In genomic region chr3:155978324-155978723, GRCh38 we compare ENCODE assay signal across 18 cellular contexts.
A peak's percentile ranks its signal among the peaks of the same experiment; 100 is the strongest.
DNase-seq lines count a peak whose midpoint lies in the region; ATAC-seq and TF ChIP-seq lines count a peak whose summit lies in the region.
"Had no signal": no experiment of that assay in that cellular context is flagged by ENCODE, and none has a peak within 500 bp of the region (broad histone marks: within the 10 kb centered on the region; RNA-seq: fewer than 3 reads in every experiment).

No MANE protein-coding gene starts in this region.

- TF ChIP-seq POLR2A in tibial nerve (IDR thresholded peaks at IDR 0.05), result no peak

- DNase-seq in ELR (ENCODE audit: low read depth) (peak; percentile 22), RWPE1 (ENCODE audit: low spot score) (no peak), fibroblast of villous mesenchyme (ENCODE audit: low read depth) (no peak), NCI-H774 (lab: John Stamatoyannopoulos, UW) (no peak), tibial nerve (ENCODE audit: low spot score in 2 of 2) (no peak)
- DNase-seq in activated T-cell treated with anti-CD3 and anti-CD28 coated beads, Interleukin-2, amount 50 U/mL, for 72 hours, result no peak
- DNase-seq: activated CD4-positive, alpha-beta T cell treated with anti-CD3 and anti-CD28 coated beads for 36 hours; activated naive CD8-positive, alpha-beta T cell treated with anti-CD3 and anti-CD28 coated beads, Interleukin-2, amount 50 U/mL, for 24 hours; activated T-cell treated with anti-CD3 and anti-CD28 coated beads, Interleukin-2, amount 50 U/mL, for 1 hour; C1 segment of cervical spinal cord; dermis blood vessel endothelial cell; gastrocnemius medialis; islet precursor cell; NCI-H2029; T-helper 1 cell had no signal

- no peaks in the 10 kb centered on the region for H3K9me3 ChIP-seq in tibial nerve
- H3K9me3 ChIP-seq: gastrocnemius medialis, prostate gland had no signal

- no peak overlapping the region for H3K4me3 Mint-ChIP-seq in activated T-cell treated with anti-CD3 and anti-CD28 coated beads, Interleukin-2, amount 50 U/mL, for 72 hours
- H3K4me3 Mint-ChIP-seq: activated CD4-positive, alpha-beta T cell treated with anti-CD3 and anti-CD28 coated beads for 36 hours; activated naive CD8-positive, alpha-beta T cell treated with anti-CD3 and anti-CD28 coated beads, Interleukin-2, amount 50 U/mL, for 24 hours had no signal

- no peak overlapping the region for H3K27ac Mint-ChIP-seq in activated T-cell treated with anti-CD3 and anti-CD28 coated beads, Interleukin-2, amount 50 U/mL, for 72 hours
- H3K27ac Mint-ChIP-seq: activated CD4-positive, alpha-beta T cell treated with anti-CD3 and anti-CD28 coated beads for 36 hours; activated naive CD8-positive, alpha-beta T cell treated with anti-CD3 and anti-CD28 coated beads, Interleukin-2, amount 50 U/mL, for 24 hours had no signal

- H3K9me3 Mint-ChIP-seq in activated T-cell treated with anti-CD3 and anti-CD28 coated beads, Interleukin-2, amount 50 U/mL, for 72 hours, result no peaks in the 10 kb centered on the region
- H3K9me3 Mint-ChIP-seq: activated naive CD8-positive, alpha-beta T cell treated with anti-CD3 and anti-CD28 coated beads, Interleukin-2, amount 50 U/mL, for 24 hours had no signal

- no peaks in the 10 kb centered on the region for H3K27me3 ChIP-seq in tibial nerve
- H3K27me3 ChIP-seq: gastrocnemius medialis had no signal

- no peaks in the 10 kb centered on the region for H3K27me3 Mint-ChIP-seq in activated T-cell treated with anti-CD3 and anti-CD28 coated beads, Interleukin-2, amount 50 U/mL, for 72 hours (ENCODE audit: low read depth)
- H3K27me3 Mint-ChIP-seq: activated CD4-positive, alpha-beta T cell treated with anti-CD3 and anti-CD28 coated beads for 36 hours; activated naive CD8-positive, alpha-beta T cell treated with anti-CD3 and anti-CD28 coated beads, Interleukin-2, amount 50 U/mL, for 24 hours had no signal

- H3K4me1 Mint-ChIP-seq in activated T-cell treated with anti-CD3 and anti-CD28 coated beads, Interleukin-2, amount 50 U/mL, for 72 hours (ENCODE audit: low read depth), result no peaks in the 10 kb centered on the region
- H3K4me1 Mint-ChIP-seq: activated CD4-positive, alpha-beta T cell treated with anti-CD3 and anti-CD28 coated beads for 36 hours; activated naive CD8-positive, alpha-beta T cell treated with anti-CD3 and anti-CD28 coated beads, Interleukin-2, amount 50 U/mL, for 24 hours had no signal

- H3K36me3 ChIP-seq in tibial nerve, result no peaks in the 10 kb centered on the region
- H3K36me3 ChIP-seq: gastrocnemius medialis, prostate gland had no signal

- no peak for TF ChIP-seq EP300 in tibial nerve (IDR thresholded peaks at IDR 0.05)

- CTCF ChIA-PET in RWPE1 (lab: Yijun Ruan, JAX), result interaction anchor here (0.7 to 1.0 kb wide), 2 partner anchors 12 to 265 kb away, joined by 3 to 4 read pairs; no protein-coding TSS in a partner anchor

- H3K4me3 ChIP-seq in fibroblast of villous mesenchyme (ENCODE audit: low read depth, low read length) (no peak overlapping the region), tibial nerve (no peak overlapping the region)
- H3K4me3 ChIP-seq: gastrocnemius medialis, prostate gland had no signal

- ATAC-seq in GM18867 (IDR thresholded peaks at IDR 0.05; ENCODE audit: unreplicated experiment), result no peak
- no peak for ATAC-seq in activated T-cell treated with anti-CD3 and anti-CD28 coated beads, Interleukin-2, amount 50 U/mL, for 72 hours (replicated peaks in 1 of 2)
- ATAC-seq: activated CD4-positive, alpha-beta T cell treated with anti-CD3 and anti-CD28 coated beads for 36 hours; activated naive CD8-positive, alpha-beta T cell treated with anti-CD3 and anti-CD28 coated beads, Interleukin-2, amount 50 U/mL, for 24 hours; gastrocnemius medialis had no signal

- POLR2A ChIA-PET in RWPE1 (lab: Yijun Ruan, JAX; ENCODE audit: low non-redundant PET), result no interaction called here

- TF ChIP-seq CTCF in 22Rv1 (IDR thresholded peaks at IDR 0.05) (peak; percentile 42), RWPE1 (conservative IDR thresholded peaks at IDR 0.05; ENCODE audit: low read depth) (peak; percentile 20), fibroblast of villous mesenchyme (IDR thresholded peaks at IDR 0.05; ENCODE audit: insufficient read depth, low read depth, low read length) (peak; percentile 40), tibial nerve (IDR thresholded peaks at IDR 0.05) (peak in 1 of 5 experiments; percentile 20)

- no peaks in the 10 kb centered on the region for H3K4me1 ChIP-seq in tibial nerve
- H3K4me1 ChIP-seq: gastrocnemius medialis, prostate gland had no signal

- 71 to 73% methylated on average over 3 of the region's 3 CpGs for WGBS in tibial nerve, 2 donors

- H3K27ac ChIP-seq in 22Rv1 (no peak overlapping the region), RWPE1 (no peak overlapping the region), tibial nerve (no peak overlapping the region)
- H3K27ac ChIP-seq: gastrocnemius medialis, prostate gland had no signal

- no peaks in the 10 kb centered on the region for H3K36me3 Mint-ChIP-seq in activated T-cell treated with anti-CD3 and anti-CD28 coated beads, Interleukin-2, amount 50 U/mL, for 72 hours (ENCODE audit: insufficient read depth in 2 of 2)
